12 cellular contexts compared by ENCODE assay signal in genomic region chr4:184427687-184428086, GRCh38. TPM values are rescaled to one million over a fixed set of nuclear protein-coding genes. Genes with fewer than 3 reads are reported as not detected.
A peak's percentile ranks its signal among the peaks of the same experiment; 100 is the strongest.
DNase-seq lines count a peak whose midpoint lies in the region; ATAC-seq and TF ChIP-seq lines count a peak whose summit lies in the region.
"Had no signal": no experiment of that assay in that cellular context is flagged by ENCODE, and none has a peak within 500 bp of the region (broad histone marks: within the 10 kb centered on the region; RNA-seq: fewer than 3 reads in every experiment).

No MANE protein-coding gene starts in this region.

- POLR2A ChIA-PET in SK-N-SH (lab: Yijun Ruan, JAX), result no interaction called here

- H3K4me3 Mint-ChIP-seq in osteocyte (ENCODE audit: unreplicated experiment), result no peak overlapping the region

- H3K27me3 Mint-ChIP-seq in osteocyte (ENCODE audit: unreplicated experiment), result no peaks in the 10 kb centered on the region

- no peak for TF ChIP-seq RAD21 in SK-N-SH (IDR thresholded peaks at IDR 0.05; ENCODE audit: low read length)

- intact Hi-C loops in left ventricle myocardium inferior (cut with micrococcal nuclease), result no loop called here

- 65% methylated on average over 1 of the region's 1 CpG for WGBS in SK-N-SH (ENCODE audit: low lambda C conversion rate)

- H3K27me3 ChIP-seq in SK-N-SH (ENCODE audit: insufficient read depth), result no peaks in the 10 kb centered on the region
- H3K27me3 ChIP-seq in left ventricle myocardium inferior (ENCODE audit: low read depth), result no peaks in the 10 kb centered on the region
- H3K27me3 ChIP-seq in parathyroid adenoma (ENCODE audit: control insufficient read depth, insufficient read depth, low read length), result no peaks in the 10 kb centered on the region
- H3K27me3 ChIP-seq: MG63 had no signal

- peak overlapping the region in 1 of 2 experiments; percentile 13; a peak in 1 of 4 replicates for H3K27ac ChIP-seq in SK-N-SH (ENCODE audit: low read depth in 2 of 2, low read length in 1 of 2)
- H3K27ac ChIP-seq in VCaP, result peak overlapping the region; percentile 27
- H3K27ac ChIP-seq in left ventricle myocardium inferior (replicated peaks), result peak overlapping the region; percentile 51
- peak overlapping the region; percentile 15 for H3K27ac ChIP-seq in parathyroid adenoma
- H3K27ac ChIP-seq: 22Rv1 had no signal

- no peak for TF ChIP-seq EP300 in SK-N-SH (IDR thresholded peaks at IDR 0.05; ENCODE audit: borderline replicate concordance in 1 of 2, low read depth in 1 of 2, low read length in 1 of 2)

- peaks cover 31% of the 10 kb centered on the region; the same call in 1 of the 2 replicates for H3K79me2 ChIP-seq in SK-N-SH (ENCODE audit: insufficient read depth)
- H3K79me2 ChIP-seq in parathyroid adenoma, result peaks cover 18% of the 10 kb centered on the region

- no peak overlapping the region for H2AFZ ChIP-seq in SK-N-SH (ENCODE audit: low read depth)
- H2AFZ ChIP-seq in parathyroid adenoma, result no peak overlapping the region

- CTCF ChIA-PET in SK-N-SH (lab: Yijun Ruan, JAX), result interaction anchor here (0.6 to 1.6 kb wide), 3 partner anchors 10 to 164 kb away, joined by 3 read pairs; no protein-coding TSS in a partner anchor

- no peak overlapping the region for H3K27ac Mint-ChIP-seq in osteocyte (ENCODE audit: unreplicated experiment)

- H3K4me1 ChIP-seq in SK-N-SH (ENCODE audit: control insufficient read depth in 1 of 2, insufficient read depth in 2 of 2, low read depth in 1 of 2, low read length in 1 of 2), result peaks cover 3 to 10% of the 10 kb centered on the region in 2 experiments; a peak in 2 of 4 replicates
- peaks cover 89% of the 10 kb centered on the region for H3K4me1 ChIP-seq in left ventricle myocardium inferior
- H3K4me1 ChIP-seq in parathyroid adenoma, result peaks cover 7% of the 10 kb centered on the region

- H3K9ac ChIP-seq in SK-N-SH, result no peak overlapping the region
- no peak overlapping the region for H3K9ac ChIP-seq in parathyroid adenoma

- no peak overlapping the region for H3K4me3 ChIP-seq in SK-N-SH (ENCODE audit: low read depth in 2 of 2, low read length in 1 of 2)
- no peak overlapping the region for H3K4me3 ChIP-seq in left ventricle myocardium inferior
- H3K4me3 ChIP-seq in parathyroid adenoma (ENCODE audit: low read depth, low read length), result no peak overlapping the region
- H3K4me3 ChIP-seq: MG63 had no signal

- peaks cover 12% of the 10 kb centered on the region for H3K4me1 Mint-ChIP-seq in osteocyte (ENCODE audit: unreplicated experiment)

- TF ChIP-seq CTCF in SK-N-SH (IDR thresholded peaks at IDR 0.05), result no peak
- no peak for TF ChIP-seq CTCF in VCaP (conservative IDR thresholded peaks at IDR 0.05)
- TF ChIP-seq CTCF in left ventricle myocardium inferior (IDR thresholded peaks at IDR 0.05; ENCODE audit: borderline replicate concordance), result no peak
- TF ChIP-seq CTCF in parathyroid adenoma (IDR thresholded peaks at IDR 0.05), result no peak
- TF ChIP-seq CTCF in osteocyte (IDR thresholded peaks at IDR 0.05), result no peak

- H3K9me3 ChIP-seq in SK-N-SH, result no peaks in the 10 kb centered on the region
- H3K9me3 ChIP-seq in left ventricle myocardium inferior (replicated peaks), result peaks cover 1% of the 10 kb centered on the region
- no peaks in the 10 kb centered on the region for H3K9me3 ChIP-seq in parathyroid adenoma (ENCODE audit: control insufficient read depth, low read length)
- H3K9me3 ChIP-seq: MG63 had no signal

- peaks cover 47% of the 10 kb centered on the region for H3K36me3 Mint-ChIP-seq in osteocyte (ENCODE audit: unreplicated experiment)

- H3K9me3 Mint-ChIP-seq in osteocyte (ENCODE audit: unreplicated experiment), result peaks cover under 1% of the 10 kb centered on the region

- H4K20me1 ChIP-seq in SK-N-SH (ENCODE audit: insufficient read depth), result peaks cover 11% of the 10 kb centered on the region; the same call in 1 of the 2 replicates

- DNase-seq in SK-N-SH, result no peak
- DNase-seq in left ventricle myocardium inferior, result no peak
- DNase-seq in osteocyte (ENCODE audit: extremely low spot score, unreplicated experiment), result no peak
- DNase-seq: amygdala, MG63 had no signal

- H3K4me2 ChIP-seq in SK-N-SH (0 out of 2 replicates have a peak overlapping the region, but pooled peaks have one; percentile 4), parathyroid adenoma (ENCODE audit: low read length) (no peak overlapping the region)

- ATAC-seq in SK-N-SH treated with all-trans-retinoic acid at 6 μM for 48 hours (no peak), GM21717 (IDR thresholded peaks at IDR 0.05; ENCODE audit: unreplicated experiment) (no peak), HG02763 (IDR thresholded peaks at IDR 0.05; ENCODE audit: unreplicated experiment) (no peak)
- ATAC-seq: sciatic nerve had no signal

- H3K36me3 ChIP-seq in SK-N-SH (replicated peaks in 1 of 2; ENCODE audit: control insufficient read depth in 1 of 2, insufficient read depth in 2 of 2, low read length in 1 of 2), result peaks cover 12 to 18% of the 10 kb centered on the region in 2 experiments
- H3K36me3 ChIP-seq in left ventricle myocardium inferior, result peaks cover 54% of the 10 kb centered on the region
- no peaks in the 10 kb centered on the region for H3K36me3 ChIP-seq in parathyroid adenoma (ENCODE audit: control insufficient read depth, insufficient read depth, low read length)
- H3K36me3 ChIP-seq: MG63 had no signal

- H3F3A ChIP-seq in SK-N-SH (replicated peaks; ENCODE audit: insufficient read depth), result peaks cover 5% of the 10 kb centered on the region

- no peaks in the 10 kb centered on the region for H3K9me2 ChIP-seq in SK-N-SH

TF ChIP-seq in SK-N-SH, 30 proteins besides CTCF, POLR2A, EP300 and RAD21 (continues in another document):
- TF ChIP-seq TCF12 (IDR thresholded peaks at IDR 0.05), result no peak
- TF ChIP-seq NFIC (IDR thresholded peaks at IDR 0.05; ENCODE audit: borderline replicate concordance), result no peak
- no peak for TF ChIP-seq GATA2 (CRISPR knock-in tag; IDR thresholded peaks at IDR 0.05)
- TF ChIP-seq TEAD4 (IDR thresholded peaks at IDR 0.05; ENCODE audit: borderline replicate concordance, insufficient read depth), result no peak
- no peak for TF ChIP-seq FOXJ3 (CRISPR knock-in tag; IDR thresholded peaks at IDR 0.05)
- TF ChIP-seq GABPA (IDR thresholded peaks at IDR 0.05; ENCODE audit: low read depth), result no peak
- no peak for TF ChIP-seq ZBTB33 (IDR thresholded peaks at IDR 0.05; ENCODE audit: borderline replicate concordance, low read depth)
- TF ChIP-seq MEF2A (IDR thresholded peaks at IDR 0.05; ENCODE audit: borderline replicate concordance, low read depth), result no peak

TF ChIP-seq in SK-N-SH treated with all-trans-retinoic acid at 6 μM for 48 hours, 23 proteins besides CTCF, POLR2A, EP300 and RAD21:
- no peak for TF ChIP-seq TOX (CRISPR knock-in tag; IDR thresholded peaks at IDR 0.05; ENCODE audit: borderline replicate concordance)
- no peak for TF ChIP-seq CREB5 (CRISPR knock-in tag; IDR thresholded peaks at IDR 0.05; ENCODE audit: low read depth)
- no peak for TF ChIP-seq BACH2 (CRISPR knock-in tag; IDR thresholded peaks at IDR 0.05; ENCODE audit: borderline replicate concordance)
- no peak for TF ChIP-seq PPARA (CRISPR knock-in tag; IDR thresholded peaks at IDR 0.05; ENCODE audit: borderline replicate concordance)
- no peak for TF ChIP-seq SNAI2 (CRISPR knock-in tag; IDR thresholded peaks at IDR 0.05)
- TF ChIP-seq TCF4 (CRISPR knock-in tag; IDR thresholded peaks at IDR 0.05; ENCODE audit: borderline replicate concordance), result no peak
- TF ChIP-seq PATZ1 (CRISPR knock-in tag; IDR thresholded peaks at IDR 0.05; ENCODE audit: borderline replicate concordance), result no peak
- no peak for TF ChIP-seq CSDC2 (CRISPR knock-in tag; IDR thresholded peaks at IDR 0.05)
- TF ChIP-seq ZNF8 (CRISPR knock-in tag; IDR thresholded peaks at IDR 0.05), result no peak

RNA-seq across cellular contexts. Expression of gene IRF2, which starts 46.7 kb away (rescaled TPM):
- polyA plus RNA-seq in SK-N-SH (2012; rRNA removed), result 23.3 and 23.6 TPM in 2 replicates
- polyA plus RNA-seq in SK-N-SH (2012; cell fraction: cytosol; rRNA removed), result 20.7 and 23.5 TPM in 2 replicates
- 18.0 and 21.4 TPM in 2 replicates for polyA plus RNA-seq in SK-N-SH (2012; cell fraction: nucleus; rRNA removed)
- 25.9 TPM for total RNA-seq in left ventricle myocardium inferior
- total RNA-seq in osteocyte, result 21.8 and 26.6 TPM in 2 replicates
